Comparison of ENCODE assay signal across 8 cellular contexts in the genomic region with DNA sequence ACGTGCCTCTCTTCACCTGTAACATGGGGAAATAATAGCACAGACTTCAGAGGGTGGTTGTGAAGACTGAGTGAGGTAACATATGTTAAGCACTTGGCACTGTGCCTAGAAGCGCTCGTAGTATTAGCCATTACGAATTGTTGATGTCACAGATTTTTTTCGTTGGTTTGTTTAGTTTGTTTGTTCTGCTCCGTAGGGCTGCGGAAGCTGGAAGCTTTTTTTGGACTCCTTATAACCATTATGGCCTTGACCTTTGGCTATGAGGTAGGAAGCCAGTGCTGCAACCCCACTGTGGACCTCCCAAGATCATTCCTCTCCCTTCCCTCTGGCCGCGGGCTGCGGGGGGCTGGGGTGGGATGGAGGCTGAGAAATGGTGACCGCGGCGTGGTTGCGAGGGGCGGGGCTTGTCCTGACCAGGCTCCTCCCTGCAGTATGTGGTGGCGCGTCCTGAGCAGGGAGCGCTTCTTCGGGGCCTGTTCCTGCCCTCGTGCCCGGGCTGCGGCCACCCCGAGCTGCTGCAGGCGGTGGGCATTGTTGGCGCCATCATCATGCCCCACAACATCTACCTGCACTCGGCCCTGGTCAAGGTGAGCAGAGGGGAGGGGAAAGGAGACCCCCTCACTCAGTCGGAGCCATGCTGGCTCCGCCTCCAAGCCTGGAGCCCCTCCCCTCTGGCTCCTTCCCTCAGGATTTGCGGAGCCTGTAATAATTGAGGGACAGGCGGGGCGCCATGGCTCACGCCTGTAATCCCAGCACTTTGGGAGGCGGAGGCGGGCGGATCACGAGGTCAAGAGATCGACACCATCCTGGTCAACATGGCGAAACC. TPM values are rescaled to one million over a fixed set of nuclear protein-coding genes. Genes with fewer than 3 reads are reported as not detected.
DNase-seq lines count a peak whose midpoint lies in the region; ATAC-seq and TF ChIP-seq lines count a peak whose summit lies in the region.

No MANE protein-coding gene starts in this region.

- no peaks in the 10 kb centered on the region for H3K27me3 Mint-ChIP-seq in activated naive CD4-positive, alpha-beta T cell treated with anti-CD3 and anti-CD28 coated beads, Interleukin-2, amount 50 U/mL, for 24 hours

- no peaks in the 10 kb centered on the region for H3K9me3 Mint-ChIP-seq in activated naive CD4-positive, alpha-beta T cell treated with anti-CD3 and anti-CD28 coated beads, Interleukin-2, amount 50 U/mL, for 24 hours
- no peaks in the 10 kb centered on the region for H3K9me3 Mint-ChIP-seq in stimulated activated effector memory CD8-positive, alpha-beta T cell treated with anti-CD3 and anti-CD28 coated beads, Interleukin-12 subunit alpha, Interleukin-12 subunit beta, amount 100 ng/mL, for 72 hours

- H3K4me3 Mint-ChIP-seq in activated naive CD4-positive, alpha-beta T cell treated with anti-CD3 and anti-CD28 coated beads, Interleukin-2, amount 50 U/mL, for 24 hours: peak overlapping the region; percentile 53
- no peak overlapping the region for H3K4me3 Mint-ChIP-seq in stimulated activated effector memory CD8-positive, alpha-beta T cell treated with anti-CD3 and anti-CD28 coated beads, Interleukin-12 subunit alpha, Interleukin-12 subunit beta, amount 100 ng/mL, for 72 hours

- no peak overlapping the region for H3K27ac Mint-ChIP-seq in activated naive CD4-positive, alpha-beta T cell treated with anti-CD3 and anti-CD28 coated beads, Interleukin-2, amount 50 U/mL, for 24 hours
- no peak overlapping the region for H3K27ac Mint-ChIP-seq in stimulated activated effector memory CD8-positive, alpha-beta T cell treated with anti-CD3 and anti-CD28 coated beads, Interleukin-12 subunit alpha, Interleukin-12 subunit beta, amount 100 ng/mL, for 72 hours

- DNase-seq in BE2C (peak; percentile 76), LoVo (ENCODE audit: low spot score) (peak; percentile 39), left ventricle myocardium inferior (no peak), renal cortical epithelial cell (ENCODE audit: low read depth) (peak; percentile 81), GM20000 (ENCODE audit: low spot score) (no peak)
- no peak for DNase-seq in stimulated activated effector memory CD8-positive, alpha-beta T cell treated with anti-CD3 and anti-CD28 coated beads, Interleukin-12 subunit alpha, Interleukin-12 subunit beta, amount 100 ng/mL, for 72 hours (ENCODE audit: low spot score in 2 of 2)

- H3K27ac ChIP-seq in left ventricle myocardium inferior (replicated peaks): peak overlapping the region; percentile 51

- TF ChIP-seq CTCF in BE2C (IDR thresholded peaks at IDR 0.05; ENCODE audit: low read depth, low read length) (no peak), left ventricle myocardium inferior (IDR thresholded peaks at IDR 0.05; ENCODE audit: borderline replicate concordance) (no peak), GM20000 (IDR thresholded peaks at IDR 0.05; ENCODE audit: extremely low read depth, missing control alignments) (no peak)

- peaks cover 6% of the 10 kb centered on the region for H3K4me1 Mint-ChIP-seq in activated naive CD4-positive, alpha-beta T cell treated with anti-CD3 and anti-CD28 coated beads, Interleukin-2, amount 50 U/mL, for 24 hours
- peaks cover 5% of the 10 kb centered on the region for H3K4me1 Mint-ChIP-seq in stimulated activated effector memory CD8-positive, alpha-beta T cell treated with anti-CD3 and anti-CD28 coated beads, Interleukin-12 subunit alpha, Interleukin-12 subunit beta, amount 100 ng/mL, for 72 hours

- H3K4me3 ChIP-seq in BE2C (ENCODE audit: low read depth, low read length) (peak overlapping the region; percentile 66), left ventricle myocardium inferior (peak overlapping the region; percentile 62)

- no peaks in the 10 kb centered on the region for H3K36me3 Mint-ChIP-seq in activated naive CD4-positive, alpha-beta T cell treated with anti-CD3 and anti-CD28 coated beads, Interleukin-2, amount 50 U/mL, for 24 hours
- no peaks in the 10 kb centered on the region for H3K36me3 Mint-ChIP-seq in stimulated activated effector memory CD8-positive, alpha-beta T cell treated with anti-CD3 and anti-CD28 coated beads, Interleukin-12 subunit alpha, Interleukin-12 subunit beta, amount 100 ng/mL, for 72 hours

- H3K4me1 ChIP-seq in BE2C (no peaks in the 10 kb centered on the region), left ventricle myocardium inferior (peaks cover 17% of the 10 kb centered on the region)

- no peaks in the 10 kb centered on the region for H3K9me3 ChIP-seq in BE2C
- no peaks in the 10 kb centered on the region for H3K9me3 ChIP-seq in left ventricle myocardium inferior (replicated peaks)

- H3K27me3 ChIP-seq in BE2C (no peaks in the 10 kb centered on the region), left ventricle myocardium inferior (ENCODE audit: low read depth) (no peaks in the 10 kb centered on the region)

- no peak for ATAC-seq in stimulated activated effector memory CD8-positive, alpha-beta T cell treated with anti-CD3 and anti-CD28 coated beads, Interleukin-12 subunit alpha, Interleukin-12 subunit beta, amount 100 ng/mL, for 72 hours
- ATAC-seq in HG03521 (IDR thresholded peaks at IDR 0.05; ENCODE audit: unreplicated experiment): no peak

- H3K36me3 ChIP-seq in BE2C (no peaks in the 10 kb centered on the region), left ventricle myocardium inferior (no peaks in the 10 kb centered on the region)

- intact Hi-C loops in left ventricle myocardium inferior (cut with micrococcal nuclease): no loop called here

RNA-seq across cellular contexts. Expression of gene SLC11A1, which starts 5.5 kb away (rescaled TPM):
- 1.4 TPM for polyA plus RNA-seq in BE2C (2012; ENCODE audit: insufficient read depth, insufficient read length, low read depth)
- total RNA-seq in left ventricle myocardium inferior (6.4 TPM), renal cortical epithelial cell (0.05 TPM in 1 of 2 replicates, not detected in the other)

RNA-seq across cellular contexts. Expression of gene CTDSP1, which starts 12.1 kb away (rescaled TPM):
- polyA plus RNA-seq in BE2C (2012; ENCODE audit: insufficient read depth, insufficient read length, low read depth): 110 TPM
- total RNA-seq in left ventricle myocardium inferior: 81.5 TPM
- total RNA-seq in renal cortical epithelial cell: 23.4 and 65.2 TPM in 2 replicates

RNA-seq across cellular contexts. Expression of gene CATIP, which starts 30.9 kb away (rescaled TPM):
- polyA plus RNA-seq in BE2C (2012; ENCODE audit: insufficient read depth, insufficient read length, low read depth): not detected
- total RNA-seq in left ventricle myocardium inferior (not detected), renal cortical epithelial cell (0.65 TPM in 1 of 2 replicates, not detected in the other)

RNA-seq across cellular contexts. Expression of gene VIL1, which starts 31.3 kb away (rescaled TPM):
- 0.11 TPM for polyA plus RNA-seq in BE2C (2012; ENCODE audit: insufficient read depth, insufficient read length, low read depth)
- total RNA-seq in left ventricle myocardium inferior: not detected
- total RNA-seq in renal cortical epithelial cell: 0.05 TPM in 1 of 2 replicates, not detected in the other

Comparison
In these comparisons a context has a peak if more than half of its experiments do, and no peak if none do; other contexts are left out.
1. DNase-seq: peak in BE2C (single experiment), LoVo (single experiment) and renal cortical epithelial cell (single experiment); none in left ventricle myocardium inferior (single experiment), GM20000 (single experiment) and stimulated activated effector memory CD8-positive, alpha-beta T cell treated with anti-CD3 and anti-CD28 coated beads, Interleukin-12 subunit alpha, Interleukin-12 subunit beta, amount 100 ng/mL, for 72 hours (0 of 2).